Comparison of ENCODE assay signal across 1 cellular context in the genomic region with DNA sequence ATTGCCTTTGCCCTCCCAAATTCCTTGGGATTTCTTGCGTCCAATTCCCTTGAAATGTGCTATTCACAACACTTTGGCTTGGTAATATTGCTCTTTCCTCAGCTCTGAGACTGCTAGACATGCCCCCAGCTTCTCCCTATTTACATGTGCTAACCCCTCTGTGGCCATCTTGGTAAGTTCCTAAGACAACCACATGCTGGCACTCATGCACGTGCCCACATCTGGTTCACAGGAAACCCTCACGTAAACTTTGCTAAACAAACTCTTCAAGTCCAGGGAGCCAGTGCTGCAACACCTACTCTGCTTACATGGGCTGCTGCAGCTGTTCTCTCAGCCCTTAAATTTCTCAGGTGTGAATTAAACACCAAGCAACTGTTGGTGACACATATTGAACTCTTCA.
TF ChIP-seq lines count a peak whose summit lies in the region.

No MANE protein-coding gene starts in this region.

TF ChIP-seq in GM23338, 12 proteins besides CTCF, POLR2A, EP300 and RAD21 (continued from another document):
- TF ChIP-seq, protein P1, sequence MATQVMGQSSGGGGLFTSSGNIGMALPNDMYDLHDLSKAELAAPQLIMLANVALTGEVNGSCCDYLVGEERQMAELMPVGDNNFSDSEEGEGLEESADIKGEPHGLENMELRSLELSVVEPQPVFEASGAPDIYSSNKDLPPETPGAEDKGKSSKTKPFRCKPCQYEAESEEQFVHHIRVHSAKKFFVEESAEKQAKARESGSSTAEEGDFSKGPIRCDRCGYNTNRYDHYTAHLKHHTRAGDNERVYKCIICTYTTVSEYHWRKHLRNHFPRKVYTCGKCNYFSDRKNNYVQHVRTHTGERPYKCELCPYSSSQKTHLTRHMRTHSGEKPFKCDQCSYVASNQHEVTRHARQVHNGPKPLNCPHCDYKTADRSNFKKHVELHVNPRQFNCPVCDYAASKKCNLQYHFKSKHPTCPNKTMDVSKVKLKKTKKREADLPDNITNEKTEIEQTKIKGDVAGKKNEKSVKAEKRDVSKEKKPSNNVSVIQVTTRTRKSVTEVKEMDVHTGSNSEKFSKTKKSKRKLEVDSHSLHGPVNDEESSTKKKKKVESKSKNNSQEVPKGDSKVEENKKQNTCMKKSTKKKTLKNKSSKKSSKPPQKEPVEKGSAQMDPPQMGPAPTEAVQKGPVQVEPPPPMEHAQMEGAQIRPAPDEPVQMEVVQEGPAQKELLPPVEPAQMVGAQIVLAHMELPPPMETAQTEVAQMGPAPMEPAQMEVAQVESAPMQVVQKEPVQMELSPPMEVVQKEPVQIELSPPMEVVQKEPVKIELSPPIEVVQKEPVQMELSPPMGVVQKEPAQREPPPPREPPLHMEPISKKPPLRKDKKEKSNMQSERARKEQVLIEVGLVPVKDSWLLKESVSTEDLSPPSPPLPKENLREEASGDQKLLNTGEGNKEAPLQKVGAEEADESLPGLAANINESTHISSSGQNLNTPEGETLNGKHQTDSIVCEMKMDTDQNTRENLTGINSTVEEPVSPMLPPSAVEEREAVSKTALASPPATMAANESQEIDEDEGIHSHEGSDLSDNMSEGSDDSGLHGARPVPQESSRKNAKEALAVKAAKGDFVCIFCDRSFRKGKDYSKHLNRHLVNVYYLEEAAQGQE (IDR thresholded peaks at IDR 0.05; ENCODE audit: unreplicated experiment) = no peak
- TF ChIP-seq ZNF114 (CRISPR knock-in tag; IDR thresholded peaks at IDR 0.05) (no peak), CREB1 (CRISPR knock-in tag; IDR thresholded peaks at IDR 0.05; ENCODE audit: low read depth) (no peak), POLR2AphosphoS5 (IDR thresholded peaks at IDR 0.05; ENCODE audit: low read depth) (no peak), ZNF331 (CRISPR knock-in tag; IDR thresholded peaks at IDR 0.05; ENCODE audit: low read depth) (no peak), NANOG (IDR thresholded peaks at IDR 0.05; ENCODE audit: borderline replicate concordance) (no peak), EZH2phosphoT487 (IDR thresholded peaks at IDR 0.05; ENCODE audit: unreplicated experiment) (no peak), JUNB (IDR thresholded peaks at IDR 0.05; ENCODE audit: unreplicated experiment) (no peak)
- TF ChIP-seq, protein P2, sequence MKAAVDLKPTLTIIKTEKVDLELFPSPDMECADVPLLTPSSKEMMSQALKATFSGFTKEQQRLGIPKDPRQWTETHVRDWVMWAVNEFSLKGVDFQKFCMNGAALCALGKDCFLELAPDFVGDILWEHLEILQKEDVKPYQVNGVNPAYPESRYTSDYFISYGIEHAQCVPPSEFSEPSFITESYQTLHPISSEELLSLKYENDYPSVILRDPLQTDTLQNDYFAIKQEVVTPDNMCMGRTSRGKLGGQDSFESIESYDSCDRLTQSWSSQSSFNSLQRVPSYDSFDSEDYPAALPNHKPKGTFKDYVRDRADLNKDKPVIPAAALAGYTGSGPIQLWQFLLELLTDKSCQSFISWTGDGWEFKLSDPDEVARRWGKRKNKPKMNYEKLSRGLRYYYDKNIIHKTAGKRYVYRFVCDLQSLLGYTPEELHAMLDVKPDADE (IDR thresholded peaks at IDR 0.05) = no peak
- TF ChIP-seq, protein P3, sequence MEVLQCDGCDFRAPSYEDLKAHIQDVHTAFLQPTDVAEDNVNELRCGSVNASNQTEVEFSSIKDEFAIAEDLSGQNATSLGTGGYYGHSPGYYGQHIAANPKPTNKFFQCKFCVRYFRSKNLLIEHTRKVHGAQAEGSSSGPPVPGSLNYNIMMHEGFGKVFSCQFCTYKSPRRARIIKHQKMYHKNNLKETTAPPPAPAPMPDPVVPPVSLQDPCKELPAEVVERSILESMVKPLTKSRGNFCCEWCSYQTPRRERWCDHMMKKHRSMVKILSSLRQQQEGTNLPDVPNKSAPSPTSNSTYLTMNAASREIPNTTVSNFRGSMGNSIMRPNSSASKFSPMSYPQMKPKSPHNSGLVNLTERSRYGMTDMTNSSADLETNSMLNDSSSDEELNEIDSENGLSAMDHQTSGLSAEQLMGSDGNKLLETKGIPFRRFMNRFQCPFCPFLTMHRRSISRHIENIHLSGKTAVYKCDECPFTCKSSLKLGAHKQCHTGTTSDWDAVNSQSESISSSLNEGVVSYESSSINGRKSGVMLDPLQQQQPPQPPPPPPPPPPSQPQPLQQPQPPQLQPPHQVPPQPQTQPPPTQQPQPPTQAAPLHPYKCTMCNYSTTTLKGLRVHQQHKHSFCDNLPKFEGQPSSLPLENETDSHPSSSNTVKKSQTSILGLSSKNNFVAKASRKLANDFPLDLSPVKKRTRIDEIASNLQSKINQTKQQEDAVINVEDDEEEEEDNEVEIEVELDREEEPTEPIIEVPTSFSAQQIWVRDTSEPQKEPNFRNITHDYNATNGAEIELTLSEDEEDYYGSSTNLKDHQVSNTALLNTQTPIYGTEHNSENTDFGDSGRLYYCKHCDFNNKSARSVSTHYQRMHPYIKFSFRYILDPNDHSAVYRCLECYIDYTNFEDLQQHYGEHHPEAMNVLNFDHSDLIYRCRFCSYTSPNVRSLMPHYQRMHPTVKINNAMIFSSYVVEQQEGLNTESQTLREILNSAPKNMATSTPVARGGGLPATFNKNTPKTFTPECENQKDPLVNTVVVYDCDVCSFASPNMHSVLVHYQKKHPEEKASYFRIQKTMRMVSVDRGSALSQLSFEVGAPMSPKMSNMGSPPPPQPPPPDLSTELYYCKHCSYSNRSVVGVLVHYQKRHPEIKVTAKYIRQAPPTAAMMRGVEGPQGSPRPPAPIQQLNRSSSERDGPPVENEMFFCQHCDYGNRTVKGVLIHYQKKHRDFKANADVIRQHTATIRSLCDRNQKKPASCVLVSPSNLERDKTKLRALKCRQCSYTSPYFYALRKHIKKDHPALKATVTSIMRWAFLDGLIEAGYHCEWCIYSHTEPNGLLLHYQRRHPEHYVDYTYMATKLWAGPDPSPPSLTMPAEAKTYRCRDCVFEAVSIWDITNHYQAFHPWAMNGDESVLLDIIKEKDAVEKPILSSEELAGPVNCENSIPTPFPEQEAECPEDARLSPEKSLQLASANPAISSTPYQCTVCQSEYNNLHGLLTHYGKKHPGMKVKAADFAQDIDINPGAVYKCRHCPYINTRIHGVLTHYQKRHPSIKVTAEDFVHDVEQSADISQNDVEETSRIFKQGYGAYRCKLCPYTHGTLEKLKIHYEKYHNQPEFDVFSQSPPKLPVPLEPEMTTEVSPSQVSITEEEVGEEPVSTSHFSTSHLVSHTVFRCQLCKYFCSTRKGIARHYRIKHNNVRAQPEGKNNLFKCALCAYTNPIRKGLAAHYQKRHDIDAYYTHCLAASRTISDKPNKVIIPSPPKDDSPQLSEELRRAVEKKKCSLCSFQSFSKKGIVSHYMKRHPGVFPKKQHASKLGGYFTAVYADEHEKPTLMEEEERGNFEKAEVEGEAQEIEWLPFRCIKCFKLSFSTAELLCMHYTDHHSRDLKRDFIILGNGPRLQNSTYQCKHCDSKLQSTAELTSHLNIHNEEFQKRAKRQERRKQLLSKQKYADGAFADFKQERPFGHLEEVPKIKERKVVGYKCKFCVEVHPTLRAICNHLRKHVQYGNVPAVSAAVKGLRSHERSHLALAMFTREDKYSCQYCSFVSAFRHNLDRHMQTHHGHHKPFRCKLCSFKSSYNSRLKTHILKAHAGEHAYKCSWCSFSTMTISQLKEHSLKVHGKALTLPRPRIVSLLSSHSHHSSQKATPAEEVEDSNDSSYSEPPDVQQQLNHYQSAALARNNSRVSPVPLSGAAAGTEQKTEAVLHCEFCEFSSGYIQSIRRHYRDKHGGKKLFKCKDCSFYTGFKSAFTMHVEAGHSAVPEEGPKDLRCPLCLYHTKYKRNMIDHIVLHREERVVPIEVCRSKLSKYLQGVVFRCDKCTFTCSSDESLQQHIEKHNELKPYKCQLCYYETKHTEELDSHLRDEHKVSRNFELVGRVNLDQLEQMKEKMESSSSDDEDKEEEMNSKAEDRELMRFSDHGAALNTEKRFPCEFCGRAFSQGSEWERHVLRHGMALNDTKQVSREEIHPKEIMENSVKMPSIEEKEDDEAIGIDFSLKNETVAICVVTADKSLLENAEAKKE (CRISPR knock-in tag; IDR thresholded peaks at IDR 0.05) = no peak
TF ChIP-seq in GM23338: peak in this region for 0.
